In genomic region chr21:41799763-41800162, GRCh38 we compare ENCODE assay signal across 20 cellular contexts. TPM values are rescaled to one million over a fixed set of nuclear protein-coding genes. Genes with fewer than 3 reads are reported as not detected.
A peak's percentile ranks its signal among the peaks of the same experiment; 100 is the strongest.
DNase-seq lines count a peak whose midpoint lies in the region; ATAC-seq and TF ChIP-seq lines count a peak whose summit lies in the region.
"Had no signal": no experiment of that assay in that cellular context is flagged by ENCODE, and none has a peak within 500 bp of the region (broad histone marks: within the 10 kb centered on the region; RNA-seq: fewer than 3 reads in every experiment).

No MANE protein-coding gene starts in this region.

- H3K9me2 ChIP-seq in MM.1S (replicated peaks; ENCODE audit: insufficient read depth, low read length): no peaks in the 10 kb centered on the region

- H2AK5ac ChIP-seq in trophoblast cell (ENCODE audit: low read length): no peak overlapping the region

- no peak overlapping the region for H3K23ac ChIP-seq in trophoblast cell (ENCODE audit: low read length)

- H3K79me1 ChIP-seq in trophoblast cell (ENCODE audit: low read length): no peaks in the 10 kb centered on the region

- H2AFZ ChIP-seq in MM.1S (ENCODE audit: low read length) (no peak overlapping the region), trophoblast cell (ENCODE audit: insufficient read depth, low read length, poor library complexity) (no peak overlapping the region)

- H2BK5ac ChIP-seq in trophoblast cell (ENCODE audit: low read depth, low read length, poor library complexity): no peak overlapping the region

- no peak overlapping the region for H4K91ac ChIP-seq in trophoblast cell (ENCODE audit: low read depth, low read length)

- H3K9ac ChIP-seq in BLaER1 (no peak overlapping the region), MM.1S (ENCODE audit: low read length) (no peak overlapping the region), trophoblast cell (ENCODE audit: low read length) (peak overlapping the region; percentile 48)

- no peak overlapping the region for H2BK12ac ChIP-seq in trophoblast cell (ENCODE audit: low read length)

- H3K79me2 ChIP-seq in MM.1S (ENCODE audit: low read length) (no peaks in the 10 kb centered on the region), trophoblast cell (ENCODE audit: control insufficient read depth, insufficient read depth, low read length, poor library complexity) (no peaks in the 10 kb centered on the region)

- H3K14ac ChIP-seq in trophoblast cell (ENCODE audit: low read length): no peak overlapping the region

- H4K12ac ChIP-seq in trophoblast cell (ENCODE audit: low read depth, low read length): no peak overlapping the region

- H3K4ac ChIP-seq in trophoblast cell (ENCODE audit: low read depth, low read length): no peak overlapping the region

- H3K9me3 ChIP-seq in BLaER1 (0 out of 2 replicates have a peak, but pooled peaks cover 4% of the 10 kb centered on the region), MM.1S (replicated peaks; ENCODE audit: insufficient read depth, low read length) (no peaks in the 10 kb centered on the region), trophoblast cell (ENCODE audit: insufficient read depth, low read depth, low read length) (no peaks in the 10 kb centered on the region), MG63 (no peaks in the 10 kb centered on the region)
- H3K9me3 ChIP-seq: A549, BE2C, Caco-2, HAP-1 had no signal

- no peak overlapping the region; the same call in 1 of the 2 replicates for H3K27ac ChIP-seq in BLaER1
- H3K27ac ChIP-seq in MM.1S (ENCODE audit: low read length): no peak overlapping the region
- no peak overlapping the region for H3K27ac ChIP-seq in trophoblast cell (ENCODE audit: low read depth, low read length)
- H3K27ac ChIP-seq: A549 had no signal

- no peak for ATAC-seq in HG03025 (IDR thresholded peaks at IDR 0.05; ENCODE audit: low FRiP score, unreplicated experiment)
- ATAC-seq: A549; CD8-positive, alpha-beta T cell had no signal

- H3K18ac ChIP-seq in trophoblast cell (ENCODE audit: low read length): no peak overlapping the region

- H4K8ac ChIP-seq in trophoblast cell (ENCODE audit: low read depth, low read length): no peak overlapping the region

- H3K4me2 ChIP-seq in BLaER1: 0 out of 2 replicates have a peak overlapping the region, but pooled peaks have one; percentile 2
- H3K4me2 ChIP-seq in MM.1S (ENCODE audit: low read depth, low read length): peak overlapping the region; percentile 8; the same call in 1 of the 2 replicates
- no peak overlapping the region for H3K4me2 ChIP-seq in trophoblast cell (ENCODE audit: low read length)
- H3K4me2 ChIP-seq: A549 had no signal

- TF ChIP-seq CTCF in MM.1S (IDR thresholded peaks at IDR 0.05; ENCODE audit: low read length): no peak

- no peaks in the 10 kb centered on the region for H4K20me1 ChIP-seq in BLaER1
- no peaks in the 10 kb centered on the region for H4K20me1 ChIP-seq in MM.1S (ENCODE audit: insufficient read depth, low read length)

- H3K36me3 ChIP-seq in BLaER1 (peaks cover 42% of the 10 kb centered on the region), MM.1S (replicated peaks; ENCODE audit: insufficient read depth, low read length) (no peaks in the 10 kb centered on the region), trophoblast cell (ENCODE audit: control insufficient read depth in 1 of 2, insufficient read depth in 2 of 2, low read length in 2 of 2) (peaks cover 20 to 29% of the 10 kb centered on the region in 2 experiments), MG63 (peaks cover 38% of the 10 kb centered on the region)

- DNase-seq in MM.1S (peak; percentile 49), islet precursor cell (peak; percentile 53), trophoblast cell (no peak), MG63 (no peak), activated T-cell treated with anti-CD3 and anti-CD28 coated beads for 4 hours (no peak)
- DNase-seq: 8988T; ACHN; AML-193; BE2C; C1 segment of cervical spinal cord; Caco-2; CD8-positive, alpha-beta T cell; DMS153; DND-41; GOT3; HFFc6 had no signal

- H3K4me1 ChIP-seq in BLaER1: peaks cover 41% of the 10 kb centered on the region
- peaks cover 13% of the 10 kb centered on the region for H3K4me1 ChIP-seq in MM.1S (ENCODE audit: low read length)
- H3K4me1 ChIP-seq in trophoblast cell (ENCODE audit: control insufficient read depth in 1 of 2, insufficient read depth in 2 of 2, low read length in 2 of 2): peaks cover 5 to 7% of the 10 kb centered on the region in 2 experiments
- H3K4me1 ChIP-seq: A549, BE2C, HAP-1 had no signal

- H2BK120ac ChIP-seq in trophoblast cell (ENCODE audit: insufficient read depth, low read length, poor library complexity): no peak overlapping the region

- H3K4me3 ChIP-seq in BLaER1 (no peak overlapping the region), MM.1S (ENCODE audit: low read length) (no peak overlapping the region), trophoblast cell (ENCODE audit: low read depth, low read length) (no peak overlapping the region), MG63 (no peak overlapping the region)
- H3K4me3 ChIP-seq: A549, HAP-1 had no signal

- WGBS in trophoblast cell (ENCODE audit: extremely low coverage, insufficient coverage, insufficient read length): no CpG with 5 or more reads among the region's 7 CpGs

- 0 out of 2 replicates have a peak, but pooled peaks cover 2% of the 10 kb centered on the region for H3F3A ChIP-seq in MM.1S (ENCODE audit: insufficient read depth, low read length)

- H3K27me3 ChIP-seq in BLaER1 (no peaks in the 10 kb centered on the region), MM.1S (replicated peaks; ENCODE audit: insufficient read depth, low read length) (no peaks in the 10 kb centered on the region), trophoblast cell (ENCODE audit: insufficient read depth, low read length) (no peaks in the 10 kb centered on the region), MG63 (no peaks in the 10 kb centered on the region)
- H3K27me3 ChIP-seq: BE2C had no signal

RNA-seq across cellular contexts. Expression of gene RIPK4, which starts 32.9 kb away (rescaled TPM):
- polyA plus RNA-seq in trophoblast cell (2013): 2.6 and 2.7 TPM in 2 replicates
- total RNA-seq in MG63 (2014; rRNA removed; shearing (Covaris generic); ENCODE audit: low replicate concordance): 0.76 and 2.2 TPM in 2 replicates

Comparison
In these comparisons a context has a peak if more than half of its experiments do, and no peak if none do; other contexts are left out.
1. DNase-seq: peak in MM.1S (single experiment) and islet precursor cell (single experiment); none in trophoblast cell (0 of 2), MG63 (single experiment) and activated T-cell treated with anti-CD3 and anti-CD28 coated beads for 4 hours (single experiment).